In the genomic region with DNA sequence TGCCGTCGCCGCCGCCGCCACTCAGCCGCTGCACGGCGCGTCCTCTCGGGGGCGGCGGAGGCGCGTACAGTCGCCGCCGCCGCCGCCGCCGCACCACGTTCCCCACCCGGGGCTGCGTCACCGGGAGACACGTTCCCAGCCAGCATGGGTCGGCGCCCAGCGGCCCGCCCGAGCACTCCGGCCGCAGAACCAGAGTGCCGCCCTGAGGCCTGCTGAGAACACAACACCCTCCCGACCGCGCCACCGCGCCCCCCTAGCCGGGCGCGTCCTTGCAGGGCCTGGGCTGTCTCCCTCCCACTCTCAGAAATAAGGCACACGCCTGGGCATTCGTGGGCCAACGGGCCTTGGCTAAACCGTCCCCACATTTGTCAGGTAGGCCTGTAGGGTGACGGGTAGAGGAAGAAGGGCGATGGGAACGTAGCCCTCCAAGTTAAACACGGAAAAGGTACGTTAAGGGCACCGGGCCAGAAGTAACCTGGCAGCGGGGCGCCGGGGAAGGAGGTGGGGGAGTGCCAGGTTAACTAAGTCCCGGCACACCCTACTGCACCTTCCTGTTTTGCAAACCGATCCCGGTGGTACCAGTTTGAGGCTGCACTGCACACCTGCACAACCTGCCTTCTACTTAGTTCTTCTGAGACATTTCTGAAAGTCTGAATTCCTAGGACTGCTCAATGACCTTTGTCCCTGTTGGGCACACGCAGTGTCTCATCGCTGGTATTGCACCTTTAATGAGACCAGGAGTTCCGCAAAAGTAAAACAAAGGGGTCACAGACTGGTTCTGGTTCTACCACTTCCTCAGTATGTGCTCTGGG, we compare ENCODE assay signal across 8 cellular contexts. TPM values are rescaled to one million over a fixed set of nuclear protein-coding genes. Genes with fewer than 3 reads are reported as not detected.
DNase-seq lines count a peak whose midpoint lies in the region; ATAC-seq and TF ChIP-seq lines count a peak whose summit lies in the region.

Gene MAP4K5 (minus strand): TSS at position 68 of the 812 bp plus-strand sequence. CDS start 520 bp downstream, outside the sequence.

- peak within 1 kb of the TSS; percentile 93 for H3K9ac ChIP-seq in parathyroid adenoma

- peaks cover 43% of the 10 kb centered on the region for H3K79me2 ChIP-seq in parathyroid adenoma

- DNase-seq in NCI-H1105 (lab: John Stamatoyannopoulos, UW) = peak; percentile 92
- DNase-seq in SW 1271 (lab: John Stamatoyannopoulos, UW) = peak; percentile 57 to 78
- peak; percentile 76 for DNase-seq in activated naive CD8-positive, alpha-beta T cell treated with anti-CD3 and anti-CD28 coated beads, Interleukin-2, amount 50 U/mL, for 16 hours (ENCODE audit: low read depth, low spot score)
- peak; percentile 94 for DNase-seq in Right ventricle myocardium superior
- peak; percentile 91 to 94 for DNase-seq in tibial artery

- peaks cover 6% of the 10 kb centered on the region for H3K4me1 ChIP-seq in parathyroid adenoma
- peaks cover 0 to 38% (median 19%) of the 10 kb centered on the region in 4 donors for H3K4me1 ChIP-seq in tibial artery

- H3K36me3 ChIP-seq in parathyroid adenoma (ENCODE audit: control insufficient read depth, insufficient read depth, low read length) (no peaks in the 10 kb centered on the region), tibial artery (no peaks in the 10 kb centered on the region)

- H3K4me3 ChIP-seq in parathyroid adenoma (ENCODE audit: low read depth, low read length) (peak within 1 kb of the TSS; percentile 81), tibial artery (peak within 1 kb of the TSS; percentile 85 to 96)

- H3K9me3 ChIP-seq in parathyroid adenoma (ENCODE audit: control insufficient read depth, low read length) (no peaks in the 10 kb centered on the region), tibial artery (no peaks in the 10 kb centered on the region)

- peak within 1 kb of the TSS; percentile 83 for H3K27ac ChIP-seq in parathyroid adenoma
- H3K27ac ChIP-seq in tibial artery = peak within 1 kb of the TSS; percentile 91 to 96

- TF ChIP-seq CTCF in GM12873 (IDR thresholded peaks at IDR 0.05; ENCODE audit: insufficient read depth, low read depth, low read length, missing control alignments) (peak; percentile 88), parathyroid adenoma (IDR thresholded peaks at IDR 0.05) (peak; percentile 92), tibial artery (IDR thresholded peaks at IDR 0.05) (peak; percentile 94 to 95)

- H3K27me3 ChIP-seq in parathyroid adenoma (ENCODE audit: control insufficient read depth, insufficient read depth, low read length) (no peaks in the 10 kb centered on the region), tibial artery (no peaks in the 10 kb centered on the region)

- peak within 1 kb of the TSS; percentile 83 for H3K4me2 ChIP-seq in parathyroid adenoma (ENCODE audit: low read length)

- intact Hi-C loops in Right ventricle myocardium superior (cut with DNase I) = loop anchor here (2.0 kb wide), 1 partner anchor 220 kb away; the partner anchor contains the start of genes DMAC2L and L2HGDH
- intact Hi-C loops in tibial artery (cut with DNase I; ENCODE audit: low total_unique reads) = loop anchor here (2.0 kb wide), 1 partner anchor 220 kb away; the partner anchor contains the start of genes DMAC2L and L2HGDH

- peak within 1 kb of the TSS; percentile 100 for H2AFZ ChIP-seq in parathyroid adenoma

- ATAC-seq in HG02642 (IDR thresholded peaks at IDR 0.05; ENCODE audit: poor library complexity, unreplicated experiment) (peak; percentile 97), Right ventricle myocardium superior (ENCODE audit: poor library complexity) (peak; percentile 99)

RNA-seq across cellular contexts. Expression of gene MAP4K5, which starts in this region (rescaled TPM):
- 13.9 TPM for total RNA-seq in Right ventricle myocardium superior

Comparison
In these comparisons a context has a peak if more than half of its experiments do, and no peak if none do; other contexts are left out.
1. Peak in every context shown above with its lines: DNase-seq, ATAC-seq, H3K4me3 ChIP-seq and H3K27ac ChIP-seq.